In the genomic region with DNA sequence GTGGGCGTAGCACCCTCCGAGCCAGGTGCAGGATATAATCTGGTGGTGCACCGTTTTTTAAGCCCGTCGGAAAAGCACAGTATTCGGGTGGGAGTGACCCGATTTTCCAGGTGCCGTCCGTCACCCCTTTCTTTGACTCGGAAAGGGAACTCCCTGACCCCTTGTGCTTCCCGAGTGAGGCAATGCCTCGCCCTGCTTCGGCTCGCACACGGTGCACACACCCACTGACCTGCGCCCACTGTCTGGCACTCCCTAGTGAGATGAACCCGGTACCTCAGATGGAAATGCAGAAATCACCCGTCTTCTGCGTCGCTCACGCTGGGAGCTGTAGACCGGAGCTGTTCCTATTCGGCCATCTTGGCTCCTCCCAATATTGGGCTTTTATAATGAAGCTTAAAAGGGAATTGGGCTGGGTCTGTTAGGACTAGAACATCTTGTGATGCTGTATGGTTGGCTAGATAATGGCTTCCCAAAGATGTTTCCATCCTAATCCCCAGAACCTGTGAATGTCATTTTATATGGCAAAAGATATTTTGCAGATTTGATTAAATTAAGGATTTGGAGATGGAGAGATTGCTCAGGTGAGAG, we compare ENCODE assay signal across 16 cellular contexts. TPM values are rescaled to one million over a fixed set of nuclear protein-coding genes. Genes with fewer than 3 reads are reported as not detected.
"Had no signal": no experiment of that assay in that cellular context is flagged by ENCODE, and none has a peak within 500 bp of the region (broad histone marks: within the 10 kb centered on the region; RNA-seq: fewer than 3 reads in every experiment).

No MANE protein-coding gene starts in this region.

RNA-seq across cellular contexts. Expression of a gene that starts 30.5 kb away (rescaled TPM):
- total RNA-seq: body of pancreas, cardiac muscle cell, cerebellum, epithelial cell of proximal tubule, fibroblast of villous mesenchyme, heart left ventricle, left cardiac atrium, natural killer cell, osteocyte, progenitor cell of endocrine pancreas, sigmoid colon, smooth muscle cell, stomach, suprapubic skin, tibial nerve, urinary bladder had no signal
